ENCODE assay signal across 13 cellular contexts in the genomic region with DNA sequence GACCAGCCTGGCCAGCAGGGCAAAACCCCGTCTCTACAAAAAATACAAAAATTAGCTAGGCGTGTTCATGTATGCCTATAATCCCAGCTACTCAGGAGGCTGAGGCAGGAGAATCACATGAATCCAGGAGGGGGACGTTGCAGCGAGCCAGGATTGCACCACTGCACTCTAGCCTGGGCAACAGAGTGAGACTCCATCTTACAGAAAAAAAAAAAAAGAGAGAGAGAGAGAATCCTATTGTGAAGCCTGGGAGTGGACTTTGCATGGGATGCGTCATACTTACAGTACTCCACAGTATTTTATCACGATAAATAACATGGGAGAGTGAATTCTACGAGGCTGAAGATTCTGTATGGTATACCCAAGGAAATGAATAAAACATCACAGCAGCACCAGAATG.
DNase-seq lines count a peak whose midpoint lies in the region; ATAC-seq and TF ChIP-seq lines count a peak whose summit lies in the region.
"Had no signal": no experiment of that assay in that cellular context is flagged by ENCODE, and none has a peak within 500 bp of the region (broad histone marks: within the 10 kb centered on the region; RNA-seq: fewer than 3 reads in every experiment).

No MANE protein-coding gene starts in this region.

- CTCF ChIA-PET in CD4-positive, alpha-beta T cell (lab: Charles Lee) = no interaction called here

- peak; percentile 32 for ATAC-seq in mucosa of descending colon
- no peak for ATAC-seq in CD4-positive, alpha-beta T cell (ENCODE audit: poor library complexity)
- ATAC-seq in HG03378 (IDR thresholded peaks at IDR 0.05; ENCODE audit: unreplicated experiment) = no peak
- ATAC-seq: GM23338 had no signal

- intact Hi-C loops in mucosa of descending colon (cut with DNase I, micrococcal nuclease) = no loop called here
- intact Hi-C loops in CD4-positive, alpha-beta T cell (cut with DNase I, micrococcal nuclease) = no loop called here

- H3K27me3 ChIP-seq in hepatocyte = no peaks in the 10 kb centered on the region
- peaks cover 4% of the 10 kb centered on the region for H3K27me3 ChIP-seq in CD4-positive, alpha-beta T cell (ENCODE audit: control insufficient read depth, insufficient read depth, low read length)
- H3K27me3 ChIP-seq: BE2C had no signal

- peaks cover 20% of the 10 kb centered on the region for H3K4me1 ChIP-seq in hepatocyte (ENCODE audit: insufficient read depth)
- no peaks in the 10 kb centered on the region for H3K4me1 ChIP-seq in mucosa of descending colon (ENCODE audit: low read depth)

- no peak overlapping the region for H3K4me3 Mint-ChIP-seq in CD4-positive, alpha-beta T cell
- H3K4me3 Mint-ChIP-seq: CD4-positive, CD25-positive, alpha-beta regulatory T cell; GM23338 had no signal

- peak overlapping the region; percentile 71 for H3K27ac ChIP-seq in hepatocyte
- no peak overlapping the region for H3K27ac ChIP-seq in CD4-positive, alpha-beta T cell (ENCODE audit: low read depth, low read length)

- no peak overlapping the region for H3K4me3 ChIP-seq in hepatocyte
- no peak overlapping the region for H3K4me3 ChIP-seq in mucosa of descending colon
- H3K4me3 ChIP-seq: GM23338 had no signal

- peaks cover 22% of the 10 kb centered on the region for H3K27me3 Mint-ChIP-seq in CD4-positive, alpha-beta T cell

- no peaks in the 10 kb centered on the region for H3K36me3 ChIP-seq in hepatocyte (replicated peaks; ENCODE audit: insufficient read depth, low read depth)
- no peaks in the 10 kb centered on the region for H3K36me3 ChIP-seq in mucosa of descending colon (ENCODE audit: low read depth)
- H3K36me3 ChIP-seq: BE2C had no signal

- no peaks in the 10 kb centered on the region for H3K9me3 Mint-ChIP-seq in CD4-positive, alpha-beta T cell
- H3K9me3 Mint-ChIP-seq: GM23338 had no signal

- no peaks in the 10 kb centered on the region for H4K20me1 ChIP-seq in hepatocyte (ENCODE audit: insufficient read depth, poor library complexity, severe bottlenecking)

- H3K9me3 ChIP-seq in hepatocyte (ENCODE audit: low read depth) (no peaks in the 10 kb centered on the region), mucosa of descending colon (no peaks in the 10 kb centered on the region)
- H3K9me3 ChIP-seq in CD4-positive, alpha-beta T cell (ENCODE audit: control insufficient read depth, low read length) = no peaks in the 10 kb centered on the region
- H3K9me3 ChIP-seq: BE2C, Caco-2 had no signal

- no peaks in the 10 kb centered on the region for H3K4me1 Mint-ChIP-seq in CD4-positive, alpha-beta T cell (ENCODE audit: low read depth)
- H3K4me1 Mint-ChIP-seq: CD4-positive, CD25-positive, alpha-beta regulatory T cell had no signal

- DNase-seq in hepatocyte (ENCODE audit: low spot score) (peak; percentile 19), mucosa of descending colon (no peak), renal cortical epithelial cell (ENCODE audit: low read depth) (peak; percentile 7)
- DNase-seq in CD4-positive, alpha-beta T cell = no peak
- no peak for DNase-seq in activated effector memory CD4-positive, alpha-beta T cell treated with Interleukin-2 at 50 U/mL for 16 hours
- DNase-seq: ACHN; BE2C; C1 segment of cervical spinal cord; Caco-2; CD4-positive, CD25-positive, alpha-beta regulatory T cell; HCEC 1CT had no signal

- no peaks in the 10 kb centered on the region for H3K9me2 ChIP-seq in hepatocyte (replicated peaks; ENCODE audit: insufficient read depth)

- H3K27ac Mint-ChIP-seq in CD4-positive, alpha-beta T cell = no peak overlapping the region
- H3K27ac Mint-ChIP-seq: CD4-positive, CD25-positive, alpha-beta regulatory T cell; GM23338 had no signal

- 72% methylated on average over 7 of the region's 7 CpGs for WGBS in hepatocyte (ENCODE audit: low lambda C conversion rate, missing lambda C conversion rate)

- H3K36me3 Mint-ChIP-seq in CD4-positive, alpha-beta T cell (ENCODE audit: low read depth) = no peaks in the 10 kb centered on the region
- H3K36me3 Mint-ChIP-seq: CD4-positive, CD25-positive, alpha-beta regulatory T cell had no signal

- H3K79me2 ChIP-seq in hepatocyte = peaks cover 6% of the 10 kb centered on the region

- POLR2A ChIA-PET in CD4-positive, alpha-beta T cell (lab: Charles Lee) = no interaction called here

- H3K4me2 ChIP-seq in hepatocyte = no peak overlapping the region
- H3K4me2 ChIP-seq: GM23338 had no signal

- TF ChIP-seq CTCF in hepatocyte (IDR thresholded peaks at IDR 0.05; ENCODE audit: poor library complexity) = no peak
- no peak for TF ChIP-seq CTCF in mucosa of descending colon (IDR thresholded peaks at IDR 0.05)
- no peak for TF ChIP-seq CTCF in CD4-positive, alpha-beta T cell (IDR thresholded peaks at IDR 0.05)

- no peak overlapping the region for H2AFZ ChIP-seq in hepatocyte
- H2AFZ ChIP-seq: GM23338 had no signal

Comparison
In these comparisons a context has a peak if more than half of its experiments do, and no peak if none do; other contexts are left out.
1. DNase-seq: peak in hepatocyte (single experiment) and renal cortical epithelial cell (single experiment); none in mucosa of descending colon (0 of 3), CD4-positive, alpha-beta T cell (0 of 10) and activated effector memory CD4-positive, alpha-beta T cell treated with Interleukin-2 at 50 U/mL for 16 hours (single experiment).